1 cellular context compared by ENCODE assay signal in the genomic region with DNA sequence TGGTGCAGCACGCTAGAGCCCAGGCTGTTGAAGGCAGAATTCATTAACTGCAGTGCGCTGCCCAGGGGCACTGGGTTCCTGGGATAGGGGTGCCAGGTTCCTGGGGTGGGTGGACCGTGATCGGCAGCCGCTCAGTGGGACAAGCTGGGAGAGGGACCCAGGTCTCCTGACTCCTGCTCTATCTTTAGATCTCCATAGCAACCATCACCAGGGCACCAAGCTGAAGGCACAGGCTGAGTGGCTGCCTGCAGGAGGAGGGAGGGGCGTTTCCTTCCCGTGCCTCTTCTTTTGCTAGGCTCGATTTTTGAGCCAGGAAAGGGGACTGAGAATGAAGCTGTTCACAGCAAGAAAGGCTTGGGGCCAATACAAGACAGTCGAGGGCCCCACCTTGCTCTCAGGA.
TF ChIP-seq lines count a peak whose summit lies in the region.

No MANE protein-coding gene starts in this region.

TF ChIP-seq in endothelial cell of umbilical vein, 7 proteins besides CTCF, POLR2A, EP300 and RAD21 (continued from another document):
- TF ChIP-seq GATA2 (IDR thresholded peaks at IDR 0.05; ENCODE audit: insufficient read depth, insufficient read length, low read depth, low read length) (no peak), POLR2AphosphoS5 (IDR thresholded peaks at IDR 0.05; ENCODE audit: insufficient read depth, low read depth, low read length) (no peak), MAX (IDR thresholded peaks at IDR 0.05; ENCODE audit: insufficient read depth, insufficient read length) (no peak), MYC (IDR thresholded peaks at IDR 0.05; ENCODE audit: low read depth, low read length) (no peak), FOS (IDR thresholded peaks at IDR 0.05; ENCODE audit: borderline replicate concordance, insufficient read depth, low read length) (no peak)
